In the genomic region with DNA sequence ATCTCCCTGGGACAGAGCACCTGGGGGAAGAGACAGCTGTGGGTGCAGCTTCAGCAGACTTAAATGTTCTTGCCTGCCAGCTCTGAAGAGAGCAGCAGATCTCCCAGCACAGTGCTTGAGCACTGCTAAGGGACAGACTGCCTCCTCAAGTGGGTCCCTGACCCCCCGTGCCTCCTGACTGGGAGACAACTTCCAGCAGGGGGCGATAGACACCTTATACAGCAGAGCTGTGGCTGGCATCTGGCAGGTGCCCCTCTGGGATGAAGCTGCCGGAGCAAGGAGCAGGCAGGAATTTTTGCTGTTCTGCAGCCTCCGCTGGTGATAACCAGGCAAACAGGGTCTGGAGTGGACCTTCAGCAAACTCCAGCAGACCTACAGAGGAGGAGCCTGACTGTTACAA, we compare ENCODE assay signal across 7 cellular contexts.
DNase-seq lines count a peak whose midpoint lies in the region; ATAC-seq and TF ChIP-seq lines count a peak whose summit lies in the region.
"Not testable (repeated sequence)": the region's sequence is repeated elsewhere in the genome, so short reads cannot be mapped to it uniquely, and the experiment has no call there.

No MANE protein-coding gene starts in this region.

- H3K4me3 ChIP-seq in LNCaP clone FGC (ENCODE audit: low read depth, low read length); OCI-LY7 (ENCODE audit: low read depth, low read length, poor library complexity, severe bottlenecking); fibroblast of mammary gland (ENCODE audit: control insufficient read depth, low read depth, low read length): not testable (repeated sequence)

- not testable (repeated sequence) for H3K4me1 ChIP-seq in OCI-LY7 (ENCODE audit: insufficient read depth, low read length, poor library complexity, severe bottlenecking)

- not testable (repeated sequence) for H3K27me3 Mint-ChIP-seq in activated naive CD8-positive, alpha-beta T cell treated with anti-CD3 and anti-CD28 coated beads, Interleukin-2, amount 50 U/mL, for 24 hours; neural crest cell (ENCODE audit: low read depth)

- CTCF ChIA-PET in OCI-LY7 (lab: Charles Lee; ENCODE audit: unreplicated experiment): not testable (repeated sequence)

- H3K4me3 Mint-ChIP-seq in activated naive CD8-positive, alpha-beta T cell treated with anti-CD3 and anti-CD28 coated beads, Interleukin-2, amount 50 U/mL, for 24 hours; neural crest cell: not testable (repeated sequence)

- H3K9me2 ChIP-seq in OCI-LY7 (ENCODE audit: insufficient read depth, low read length): not testable (repeated sequence)

- peak; percentile 50 for TF ChIP-seq CTCF in GM13977 (IDR thresholded peaks at IDR 0.05; ENCODE audit: extremely low read depth, insufficient read depth, missing control alignments)
- peak; percentile 54 for TF ChIP-seq CTCF in LNCaP clone FGC (IDR thresholded peaks at IDR 0.05; ENCODE audit: control insufficient read depth, extremely low read depth, insufficient read depth)
- TF ChIP-seq CTCF in OCI-LY7 (conservative IDR thresholded peaks at IDR 0.05; ENCODE audit: low read length): peak; percentile 49
- peak; percentile 28 for TF ChIP-seq CTCF in fibroblast of mammary gland (conservative IDR thresholded peaks at IDR 0.05; ENCODE audit: control insufficient read depth, insufficient read depth, low read depth, low read length)
- peak; percentile 42 for TF ChIP-seq CTCF in neural crest cell (conservative IDR thresholded peaks at IDR 0.05)

- H3K9me3 Mint-ChIP-seq in activated naive CD8-positive, alpha-beta T cell treated with anti-CD3 and anti-CD28 coated beads, Interleukin-2, amount 50 U/mL, for 24 hours: peaks cover 14% of the 10 kb centered on the region
- peaks cover 13% of the 10 kb centered on the region for H3K9me3 Mint-ChIP-seq in neural crest cell

- in situ Hi-C loops in GM13977 (cut with MboI; ENCODE audit: low pct_unique_long_range_greater_than_20kb, low sequenced_read_pairs, unreplicated experiment): not testable (repeated sequence)

- H3K27ac ChIP-seq in OCI-LY7 (ENCODE audit: low read depth, low read length, poor library complexity, severe bottlenecking): not testable (repeated sequence)

- H3K36me3 Mint-ChIP-seq in activated naive CD8-positive, alpha-beta T cell treated with anti-CD3 and anti-CD28 coated beads, Interleukin-2, amount 50 U/mL, for 24 hours (ENCODE audit: low read depth); neural crest cell (ENCODE audit: low read depth): not testable (repeated sequence)

- H3K36me3 ChIP-seq in OCI-LY7 (ENCODE audit: insufficient read depth, low read length): not testable (repeated sequence)

- H4K20me1 ChIP-seq in OCI-LY7 (ENCODE audit: insufficient read depth, low read length): not testable (repeated sequence)

- not testable (repeated sequence) for H3K4me2 ChIP-seq in OCI-LY7 (ENCODE audit: low read length)

- ATAC-seq in activated naive CD8-positive, alpha-beta T cell treated with anti-CD3 and anti-CD28 coated beads, Interleukin-2, amount 50 U/mL, for 24 hours: not testable (repeated sequence)

- peak; percentile 59 for DNase-seq in DMS53 (lab: John Stamatoyannopoulos, UW)
- not testable (repeated sequence) for DNase-seq in GM13977 (ENCODE audit: low spot score); LNCaP clone FGC (ENCODE audit: low read depth)
- peak; percentile 9 for DNase-seq in OCI-LY7 (ENCODE audit: low spot score)
- DNase-seq in activated naive CD8-positive, alpha-beta T cell treated with anti-CD3 and anti-CD28 coated beads, Interleukin-2, amount 50 U/mL, for 24 hours: peak; percentile 2
- peak; percentile 21 for DNase-seq in fibroblast of mammary gland (ENCODE audit: low read depth)
- DNase-seq in neural crest cell (ENCODE audit: low read depth, low spot score): peak; percentile 16

- BruUV-seq in OCI-LY7 (replicated peaks; lab: Mats Ljungman, UMichigan): not testable (repeated sequence)

- not testable (repeated sequence) for H3K9me3 ChIP-seq in OCI-LY7 (ENCODE audit: low read length)

- intact Hi-C loops in OCI-LY7 (cut with micrococcal nuclease; ENCODE audit: unreplicated experiment): not testable (repeated sequence)

- H2AFZ ChIP-seq in OCI-LY7 (ENCODE audit: low read length): not testable (repeated sequence)

- not testable (repeated sequence) for H3K4me1 Mint-ChIP-seq in activated naive CD8-positive, alpha-beta T cell treated with anti-CD3 and anti-CD28 coated beads, Interleukin-2, amount 50 U/mL, for 24 hours; neural crest cell

- POLR2A ChIA-PET in OCI-LY7 (lab: Charles Lee): not testable (repeated sequence)

- H3K79me2 ChIP-seq in OCI-LY7 (ENCODE audit: insufficient read depth, low read depth, low read length): not testable (repeated sequence)

- H3K27ac Mint-ChIP-seq in activated naive CD8-positive, alpha-beta T cell treated with anti-CD3 and anti-CD28 coated beads, Interleukin-2, amount 50 U/mL, for 24 hours; neural crest cell (ENCODE audit: unreplicated experiment): not testable (repeated sequence)
